20 cellular contexts compared by ENCODE assay signal in genomic region chr5:68177676-68178075, GRCh38.
"Had no signal": no experiment of that assay in that cellular context is flagged by ENCODE, and none has a peak within 500 bp of the region (broad histone marks: within the 10 kb centered on the region; RNA-seq: fewer than 3 reads in every experiment).

No MANE protein-coding gene starts in this region.

- ATAC-seq: gastrocnemius medialis; heart left ventricle; left cardiac atrium; left lung; left ventricle myocardium superior; lower lobe of right lung; naive thymus-derived CD4-positive, alpha-beta T cell had no signal

- H3K4me3 ChIP-seq: colonic mucosa, esophagus squamous epithelium, gastrocnemius medialis, heart left ventricle, hepatocyte, left lung, lower lobe of right lung had no signal

- H3K27me3 ChIP-seq: colonic mucosa, esophagus squamous epithelium, gastrocnemius medialis, heart left ventricle, hepatocyte, left lung had no signal

- H3K4me1 ChIP-seq: colonic mucosa, esophagus squamous epithelium, left lung, lower lobe of right lung had no signal

- H3K27ac Mint-ChIP-seq: dendritic cell treated with granulocyte-macrophage colony-stimulating factor and Interleukin-4, amounts not matched to agents 40 ng/mL and 50 ng/mL, for 4 days; effector memory CD8-positive, alpha-beta T cell had no signal

- H3K9me3 Mint-ChIP-seq: dendritic cell treated with granulocyte-macrophage colony-stimulating factor and Interleukin-4, amounts not matched to agents 40 ng/mL and 50 ng/mL, for 4 days; effector memory CD8-positive, alpha-beta T cell; naive thymus-derived CD4-positive, alpha-beta T cell had no signal

- DNase-seq: colonic mucosa; cortex of kidney; effector CD8-positive, alpha-beta T cell; effector memory CD8-positive, alpha-beta T cell; esophagus squamous epithelium; foreskin fibroblast; foreskin melanocyte; gastrocnemius medialis; heart left ventricle; hypothalamus; left cardiac atrium; left lung; left ventricle myocardium superior; lower lobe of right lung; mesenchymal stem cell; midbrain; naive thymus-derived CD4-positive, alpha-beta T cell had no signal

- H3K9me3 ChIP-seq: colonic mucosa, esophagus squamous epithelium, gastrocnemius medialis, heart left ventricle, left lung, lower lobe of right lung had no signal

- H3K36me3 Mint-ChIP-seq: immature natural killer cell had no signal

- H3K4me3 Mint-ChIP-seq: dendritic cell treated with granulocyte-macrophage colony-stimulating factor and Interleukin-4, amounts not matched to agents 40 ng/mL and 50 ng/mL, for 4 days; effector memory CD8-positive, alpha-beta T cell; naive thymus-derived CD4-positive, alpha-beta T cell had no signal

- H3K27ac ChIP-seq: colonic mucosa, esophagus squamous epithelium, gastrocnemius medialis, heart left ventricle, hepatocyte, left lung, lower lobe of right lung had no signal

- H3K36me3 ChIP-seq: colonic mucosa, esophagus squamous epithelium, gastrocnemius medialis, heart left ventricle, left lung, lower lobe of right lung had no signal

- H3K27me3 Mint-ChIP-seq: dendritic cell treated with granulocyte-macrophage colony-stimulating factor and Interleukin-4, amounts not matched to agents 40 ng/mL and 50 ng/mL, for 4 days; effector memory CD8-positive, alpha-beta T cell; naive thymus-derived CD4-positive, alpha-beta T cell had no signal
